Comparison of ENCODE assay signal across 7 cellular contexts in genomic region chr4:69019538-69020461, GRCh38.
DNase-seq lines count a peak whose midpoint lies in the region; ATAC-seq, FAIRE-seq and TF ChIP-seq lines count a peak whose summit lies in the region.
"Not testable (repeated sequence)": the region's sequence is repeated elsewhere in the genome, so short reads cannot be mapped to it uniquely, and the experiment has no call there.

No MANE protein-coding gene starts in this region.

- H3K4me1 Mint-ChIP-seq in WTC11 (peaks cover 42% of the 10 kb centered on the region), neural progenitor cell (peaks cover 14% of the 10 kb centered on the region)

- H3K27me3 Mint-ChIP-seq in WTC11 (ENCODE audit: low read depth); neural progenitor cell (ENCODE audit: insufficient read depth, low read depth): not testable (repeated sequence)

- H3K27ac ChIP-seq in iPS-18a (ENCODE audit: low read length); neural progenitor cell: not testable (repeated sequence)
- H3K27ac ChIP-seq in liver (ENCODE audit: low read depth in 1 of 2, low read length in 2 of 2) = peak overlapping the region; percentile 59 to 63

- not testable (repeated sequence) for TF ChIP-seq RAD21 in liver (IDR thresholded peaks at IDR 0.05)

- H3K4me3 ChIP-seq in iPS-18a (ENCODE audit: low read length) (peak overlapping the region; percentile 5), liver (ENCODE audit: low read depth in 1 of 3, low read length in 3 of 3) (peak overlapping the region in 2 of 3 donors; percentile 41 to 54)
- not testable (repeated sequence) for H3K4me3 ChIP-seq in neural progenitor cell

- H3K9ac ChIP-seq in iPS-18a (ENCODE audit: low read length) (peak overlapping the region; percentile 28), liver (ENCODE audit: low read depth in 1 of 2, low read length in 2 of 2) (peak overlapping the region; percentile 28 to 89)
- not testable (repeated sequence) for H3K9ac ChIP-seq in neural progenitor cell

- peak overlapping the region; percentile 89 for H2AFZ ChIP-seq in neural progenitor cell (replicated peaks)

- peaks cover 14% of the 10 kb centered on the region for H3K36me3 Mint-ChIP-seq in WTC11
- not testable (repeated sequence) for H3K36me3 Mint-ChIP-seq in neural progenitor cell

- H3K4me1 ChIP-seq in iPS-18a (ENCODE audit: control insufficient read depth, low read depth, low read length) (peaks cover 26% of the 10 kb centered on the region), liver (ENCODE audit: control insufficient read depth in 4 of 4, insufficient read depth in 4 of 4, low read length in 3 of 4) (peaks cover 3 to 18% (median 12%) of the 10 kb centered on the region in 4 donors)
- H3K4me1 ChIP-seq in neural progenitor cell = not testable (repeated sequence)

- H3K9me3 Mint-ChIP-seq in WTC11 = peaks cover 16% of the 10 kb centered on the region
- H3K9me3 Mint-ChIP-seq in neural progenitor cell = not testable (repeated sequence)

- H3K36me3 ChIP-seq in iPS-18a (ENCODE audit: control insufficient read depth, low read depth, low read length); liver (ENCODE audit: control insufficient read depth in 4 of 4, insufficient read depth in 3 of 4, low read depth in 1 of 4, low read length in 3 of 4); neural progenitor cell: not testable (repeated sequence)

- H3F3A ChIP-seq in neural progenitor cell (ENCODE audit: low read depth) = not testable (repeated sequence)

- peak overlapping the region; percentile 22; the same call in 1 of the 2 replicates for H3K4me3 Mint-ChIP-seq in WTC11
- H3K4me3 Mint-ChIP-seq in neural progenitor cell = not testable (repeated sequence)

- not testable (repeated sequence) for H4K20me1 ChIP-seq in neural progenitor cell (ENCODE audit: low read depth)

- CTCF ChIA-PET in WTC11 (lab: Charles Lee) = not testable (repeated sequence)

- POLR2A ChIA-PET in WTC11 (lab: Charles Lee) = not testable (repeated sequence)

- not testable (repeated sequence) for H3K9me3 ChIP-seq in iPS-18a (ENCODE audit: control insufficient read depth, low read depth, low read length); liver (ENCODE audit: control insufficient read depth in 4 of 4, low read length in 3 of 4); neural progenitor cell (ENCODE audit: low read depth)

- not testable (repeated sequence) for H3K4me2 ChIP-seq in neural progenitor cell

- ATAC-seq in WTC11 = peak; percentile 63

- TF ChIP-seq CTCF in D721Med (IDR thresholded peaks at IDR 0.05; ENCODE audit: insufficient read depth, missing control alignments); WTC11 (IDR thresholded peaks at IDR 0.05); liver (IDR thresholded peaks at IDR 0.05; ENCODE audit: low read depth, low read length, missing input control); neural progenitor cell (IDR thresholded peaks at IDR 0.05): not testable (repeated sequence)

- WGBS in liver = 29% methylated on average over 6 of the region's 6 CpGs

- peak; percentile 29 for FAIRE-seq in D721Med (lab: Jason Lieb, UNC)
- FAIRE-seq in colon (lab: Jason Lieb, UNC) = peak; percentile 96

- DNase-seq in D721Med (ENCODE audit: insufficient read length, low spot score); WTC11 (ENCODE audit: low spot score): not testable (repeated sequence)
- DNase-seq in HT-29 (ENCODE audit: low spot score) (peak; percentile 34), neural progenitor cell (ENCODE audit: low spot score) (peak; percentile 21)

- H3K79me2 ChIP-seq in neural progenitor cell (ENCODE audit: low read depth) = not testable (repeated sequence)

- not testable (repeated sequence) for H3K27me3 ChIP-seq in iPS-18a (ENCODE audit: control insufficient read depth, insufficient read depth, low read length); liver (ENCODE audit: control insufficient read depth in 4 of 4, insufficient read depth in 4 of 4, low read length in 3 of 4); neural progenitor cell

- H3K27ac Mint-ChIP-seq in WTC11 = peak overlapping the region; percentile 72
- not testable (repeated sequence) for H3K27ac Mint-ChIP-seq in neural progenitor cell

TF ChIP-seq in WTC11, 78 proteins besides CTCF, POLR2A, EP300 and RAD21:
- 0 out of 2 replicates have a peak, but pooled peaks have one; percentile 28 for TF ChIP-seq GABPB1 (CRISPR knock-in tag; IDR thresholded peaks at IDR 0.05)
TF ChIP-seq in WTC11: peak in this region for 1; not testable (repeated sequence) for 77.
